Comparison of ENCODE assay signal across 22 cellular contexts in genomic region chr21:42103843-42104242, GRCh38. TPM values are rescaled to one million over a fixed set of nuclear protein-coding genes. Genes with fewer than 3 reads are reported as not detected.
DNase-seq lines count a peak whose midpoint lies in the region; TF ChIP-seq lines count a peak whose summit lies in the region.
"Had no signal": no experiment of that assay in that cellular context is flagged by ENCODE, and none has a peak within 500 bp of the region (broad histone marks: within the 10 kb centered on the region; RNA-seq: fewer than 3 reads in every experiment).

No MANE protein-coding gene starts in this region.

- H3K9me3 ChIP-seq in endocrine pancreas (ENCODE audit: control insufficient read depth, low read length): no peaks in the 10 kb centered on the region
- H3K9me3 ChIP-seq in neural progenitor cell (ENCODE audit: low read depth): no peaks in the 10 kb centered on the region
- no peaks in the 10 kb centered on the region for H3K9me3 ChIP-seq in effector memory CD4-positive, alpha-beta T cell (ENCODE audit: control insufficient read depth, low read length)
- H3K9me3 ChIP-seq: BLaER1 had no signal

- CTCF ChIA-PET in activated naive CD4-positive, alpha-beta T cell treated with anti-CD3 and anti-CD28 coated beads, Interleukin-2, amount 10 ng/mL, durations not matched to agents 7 days and 5 days (lab: Charles Lee): interaction anchor here (1.2 kb wide), 1 partner anchor 11 kb away, joined by 3 read pairs; no protein-coding TSS in a partner anchor

- no peak for TF ChIP-seq CTCF in VCaP (conservative IDR thresholded peaks at IDR 0.05)
- no peak for TF ChIP-seq CTCF in neural progenitor cell (IDR thresholded peaks at IDR 0.05)

- peaks cover 17% of the 10 kb centered on the region for H3K4me1 Mint-ChIP-seq in activated naive CD4-positive, alpha-beta T cell treated with anti-CD3 and anti-CD28 coated beads, Interleukin-2, amount 10 ng/mL, durations not matched to agents 7 days and 5 days
- peaks cover 7% of the 10 kb centered on the region for H3K4me1 Mint-ChIP-seq in neural progenitor cell

- no peaks in the 10 kb centered on the region for H3K36me3 Mint-ChIP-seq in activated naive CD4-positive, alpha-beta T cell treated with anti-CD3 and anti-CD28 coated beads, Interleukin-2, amount 10 ng/mL, durations not matched to agents 7 days and 5 days
- no peaks in the 10 kb centered on the region for H3K36me3 Mint-ChIP-seq in neural progenitor cell
- H3K36me3 Mint-ChIP-seq: CD4-positive, CD25-positive, alpha-beta regulatory T cell; CD8-positive, alpha-beta T cell had no signal

- peak overlapping the region; percentile 23 for H3K9ac ChIP-seq in endocrine pancreas (ENCODE audit: control insufficient read depth, insufficient read depth, low read length)
- H3K9ac ChIP-seq in neural progenitor cell: no peak overlapping the region
- H3K9ac ChIP-seq: BLaER1, GM23248 had no signal

- no peak overlapping the region for H2AFZ ChIP-seq in neural progenitor cell (replicated peaks)
- H2AFZ ChIP-seq: GM23248 had no signal

- no peaks in the 10 kb centered on the region for H4K20me1 ChIP-seq in neural progenitor cell (ENCODE audit: low read depth)
- H4K20me1 ChIP-seq: BLaER1 had no signal

- no peak overlapping the region for H3K4me3 Mint-ChIP-seq in activated naive CD4-positive, alpha-beta T cell treated with anti-CD3 and anti-CD28 coated beads, Interleukin-2, amount 10 ng/mL, durations not matched to agents 7 days and 5 days
- no peak overlapping the region for H3K4me3 Mint-ChIP-seq in neural progenitor cell
- H3K4me3 Mint-ChIP-seq: B cell; CD4-positive, CD25-positive, alpha-beta regulatory T cell; CD8-positive, alpha-beta T cell; H9 had no signal

- no peaks in the 10 kb centered on the region for H3F3A ChIP-seq in neural progenitor cell (ENCODE audit: low read depth)

- H3K36me3 ChIP-seq in endocrine pancreas (ENCODE audit: control insufficient read depth, insufficient read depth, low read length) (no peaks in the 10 kb centered on the region), neural progenitor cell (no peaks in the 10 kb centered on the region)
- H3K36me3 ChIP-seq in effector memory CD4-positive, alpha-beta T cell (ENCODE audit: control insufficient read depth, insufficient read depth, low read length): no peaks in the 10 kb centered on the region
- H3K36me3 ChIP-seq: BLaER1 had no signal

- H3K9me3 Mint-ChIP-seq in activated naive CD4-positive, alpha-beta T cell treated with anti-CD3 and anti-CD28 coated beads, Interleukin-2, amount 10 ng/mL, durations not matched to agents 7 days and 5 days: no peaks in the 10 kb centered on the region
- no peaks in the 10 kb centered on the region for H3K9me3 Mint-ChIP-seq in neural progenitor cell
- H3K9me3 Mint-ChIP-seq: CD4-positive, CD25-positive, alpha-beta regulatory T cell; CD8-positive, alpha-beta T cell; H9 had no signal

- no peaks in the 10 kb centered on the region for H3K4me1 ChIP-seq in endocrine pancreas (ENCODE audit: control insufficient read depth, insufficient read depth, low read length)
- H3K4me1 ChIP-seq in neural progenitor cell: no peaks in the 10 kb centered on the region
- H3K4me1 ChIP-seq in effector memory CD4-positive, alpha-beta T cell (ENCODE audit: control insufficient read depth, insufficient read depth, low read length, poor library complexity, severe bottlenecking): no peaks in the 10 kb centered on the region

- no peaks in the 10 kb centered on the region for H3K27me3 ChIP-seq in endocrine pancreas (ENCODE audit: control insufficient read depth, insufficient read depth, low read length)
- no peaks in the 10 kb centered on the region for H3K27me3 ChIP-seq in neural progenitor cell
- H3K27me3 ChIP-seq in effector memory CD4-positive, alpha-beta T cell (replicated peaks; ENCODE audit: control insufficient read depth, insufficient read depth, low read length, poor library complexity, severe bottlenecking): no peaks in the 10 kb centered on the region

- H3K4me3 ChIP-seq in endocrine pancreas (ENCODE audit: control insufficient read depth, insufficient read depth, low read length): no peak overlapping the region
- no peak overlapping the region for H3K4me3 ChIP-seq in neural progenitor cell
- no peak overlapping the region for H3K4me3 ChIP-seq in effector memory CD4-positive, alpha-beta T cell (ENCODE audit: insufficient read depth, low read depth, low read length, poor library complexity, severe bottlenecking)
- H3K4me3 ChIP-seq: BLaER1, GM12878, GM23248 had no signal

- H3K79me2 ChIP-seq in neural progenitor cell (ENCODE audit: low read depth): no peaks in the 10 kb centered on the region

- H3K27ac ChIP-seq in VCaP (peak overlapping the region; percentile 37; the same call in 1 of the 2 replicates), neural progenitor cell (no peak overlapping the region)
- H3K27ac ChIP-seq in effector memory CD4-positive, alpha-beta T cell (ENCODE audit: insufficient read depth, low read length, poor library complexity, severe bottlenecking): no peak overlapping the region
- H3K27ac ChIP-seq: 22Rv1, BLaER1, C4-2B, GM23248 had no signal

- peaks cover 55% of the 10 kb centered on the region for H3K27me3 Mint-ChIP-seq in activated naive CD4-positive, alpha-beta T cell treated with anti-CD3 and anti-CD28 coated beads, Interleukin-2, amount 10 ng/mL, durations not matched to agents 7 days and 5 days
- H3K27me3 Mint-ChIP-seq in neural progenitor cell (ENCODE audit: insufficient read depth, low read depth): peaks cover 5% of the 10 kb centered on the region

- peak overlapping the region; percentile 17 for H3K27ac Mint-ChIP-seq in activated naive CD4-positive, alpha-beta T cell treated with anti-CD3 and anti-CD28 coated beads, Interleukin-2, amount 10 ng/mL, durations not matched to agents 7 days and 5 days
- H3K27ac Mint-ChIP-seq in neural progenitor cell: peak overlapping the region; percentile 78
- H3K27ac Mint-ChIP-seq: B cell; CD4-positive, CD25-positive, alpha-beta regulatory T cell; CD8-positive, alpha-beta T cell had no signal

- DNase-seq in activated naive CD4-positive, alpha-beta T cell treated with anti-CD3 and anti-CD28 coated beads, Interleukin-2, amount 10 ng/mL, durations not matched to agents 7 days and 5 days: no peak
- no peak for DNase-seq in activated naive CD4-positive, alpha-beta T cell treated with anti-CD3 and anti-CD28 coated beads, Interleukin-2, amount 50 U/mL, for 16 hours
- DNase-seq in neural progenitor cell (ENCODE audit: low spot score): no peak
- DNase-seq in kidney glomerular epithelial cell (lab: John Stamatoyannopoulos, UW): no peak
- DNase-seq in SHP77 treated with DMSO at 0.1 percent for 48 hours (lab: John Stamatoyannopoulos, UW): no peak
- DNase-seq in effector memory CD4-positive, alpha-beta T cell: no peak
- DNase-seq: CD4-positive, CD25-positive, alpha-beta regulatory T cell; CD8-positive, alpha-beta T cell; DMS 273 treated with DMSO at 0.1 percent for 48 hours; DMS79; EL; GDM1; GM23248; H9 had no signal

- no peak overlapping the region for H3K4me2 ChIP-seq in neural progenitor cell
- H3K4me2 ChIP-seq: BLaER1 had no signal

RNA-seq across cellular contexts. Expression of gene UMODL1, which starts 32.7 kb away (rescaled TPM):
- total RNA-seq in neural progenitor cell (ENCODE audit: low replicate concordance): 0.09 TPM in 1 of 2 replicates, not detected in the other
- total RNA-seq: GM23248, H4, H9 had no signal
